9 cellular contexts compared by ENCODE assay signal in genomic region chr9:34317436-34317835, GRCh38.
"Had no signal": no experiment of that assay in that cellular context is flagged by ENCODE, and none has a peak within 500 bp of the region (broad histone marks: within the 10 kb centered on the region; RNA-seq: fewer than 3 reads in every experiment).

No MANE protein-coding gene starts in this region.

- H3K27ac ChIP-seq: GM23248, HL-60, KMS-11 had no signal

- H3K36me3 ChIP-seq: HAP-1 had no signal

- H3K9ac ChIP-seq: GM23248, KMS-11 had no signal

- H3K9me3 ChIP-seq: HAP-1 had no signal

- H3K4me3 ChIP-seq: GM23248, HAP-1 had no signal

- DNase-seq: GM23248, GOT3, IMR-90, KBM-7 had no signal

- H2AFZ ChIP-seq: GM23248 had no signal

- H3K4me2 ChIP-seq: KMS-11 had no signal

- FAIRE-seq: HTR-8/SVneo had no signal

- ATAC-seq: HCT116 had no signal
